ENCODE assay signal across 8 cellular contexts in genomic region chr19:4539697-4540581, GRCh38. TPM values are rescaled to one million over a fixed set of nuclear protein-coding genes. Genes with fewer than 3 reads are reported as not detected.
DNase-seq lines count a peak whose midpoint lies in the region; ATAC-seq and TF ChIP-seq lines count a peak whose summit lies in the region.

A gene with protein sequence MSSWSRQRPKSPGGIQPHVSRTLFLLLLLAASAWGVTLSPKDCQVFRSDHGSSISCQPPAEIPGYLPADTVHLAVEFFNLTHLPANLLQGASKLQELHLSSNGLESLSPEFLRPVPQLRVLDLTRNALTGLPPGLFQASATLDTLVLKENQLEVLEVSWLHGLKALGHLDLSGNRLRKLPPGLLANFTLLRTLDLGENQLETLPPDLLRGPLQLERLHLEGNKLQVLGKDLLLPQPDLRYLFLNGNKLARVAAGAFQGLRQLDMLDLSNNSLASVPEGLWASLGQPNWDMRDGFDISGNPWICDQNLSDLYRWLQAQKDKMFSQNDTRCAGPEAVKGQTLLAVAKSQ (minus strand): TSS chr19:4540036. CDS start chr19:4540013, 23 bp downstream.

- intact Hi-C loops in body of pancreas (cut with DNase I): no loop called here

- H3K4me1 ChIP-seq in ES-I3 (ENCODE audit: insufficient read depth, low read length) (peaks cover 8% of the 10 kb centered on the region; the same call in 1 of the 2 replicates), body of pancreas (peaks cover 67% of the 10 kb centered on the region), muscle layer of duodenum (ENCODE audit: control insufficient read depth in 1 of 2, insufficient read depth in 2 of 2, low read length in 2 of 2) (peaks cover 0 to 7% of the 10 kb centered on the region in 2 donors)

- TF ChIP-seq CTCF in body of pancreas (IDR thresholded peaks at IDR 0.05): no peak

- DNase-seq in body of pancreas: peak; percentile 91 to 96 (median 92)
- no peak for DNase-seq in activated CD8-positive, alpha-beta memory T cell treated with anti-CD3 and anti-CD28 coated beads for 24 hours
- DNase-seq in SW480 (ENCODE audit: low spot score): no peak
- no peak for DNase-seq in epidermal melanocyte (ENCODE audit: insufficient read length, low spot score)

- H3K27ac ChIP-seq in body of pancreas: peak within 1 kb of the TSS; percentile 73 to 90 (median 85)
- peak within 1 kb of the TSS; percentile 61 for H3K27ac ChIP-seq in muscle layer of duodenum (ENCODE audit: low read length)

- 18 to 22% methylated on average over 12 to 14 of the region's 14 CpGs for WGBS in body of pancreas, 2 donors

- no peaks in the 10 kb centered on the region for H3K36me3 Mint-ChIP-seq in IgD-negative memory B cell

- peaks cover 15% of the 10 kb centered on the region for H3K27me3 Mint-ChIP-seq in IgD-negative memory B cell

- H3K27ac Mint-ChIP-seq in IgD-negative memory B cell: peak within 1 kb of the TSS in 1 of 3 donors; percentile 13

- peaks cover 6 to 13% (median 11%) of the 10 kb centered on the region in 3 donors for H3K4me1 Mint-ChIP-seq in IgD-negative memory B cell

- H3K27me3 ChIP-seq in body of pancreas (no peaks in the 10 kb centered on the region), muscle layer of duodenum (ENCODE audit: low read depth, low read length) (no peaks in the 10 kb centered on the region)

- ATAC-seq in body of pancreas (peak; percentile 85), HG03442 (IDR thresholded peaks at IDR 0.05; ENCODE audit: unreplicated experiment) (no peak)

- H3K9me3 Mint-ChIP-seq in IgD-negative memory B cell: peaks cover 0 to 2% (median 0%) of the 10 kb centered on the region in 3 donors

- no peaks in the 10 kb centered on the region for H3K9me3 ChIP-seq in ES-I3 (ENCODE audit: control insufficient read depth, insufficient read depth, low read length)
- H3K9me3 ChIP-seq in body of pancreas: no peaks in the 10 kb centered on the region
- no peaks in the 10 kb centered on the region for H3K9me3 ChIP-seq in muscle layer of duodenum (ENCODE audit: control insufficient read depth in 1 of 2, low read length in 2 of 2)

- peak within 1 kb of the TSS in 3 of 4 donors; percentile 60 to 89 (median 69) for H3K4me3 Mint-ChIP-seq in IgD-negative memory B cell

- TF ChIP-seq POLR2A in body of pancreas (IDR thresholded peaks at IDR 0.05): peak; percentile 91 to 99 (median 99)

- no peaks in the 10 kb centered on the region for H3K36me3 ChIP-seq in ES-I3 (ENCODE audit: insufficient read depth, low read length)
- H3K36me3 ChIP-seq in body of pancreas (replicated peaks in 1 of 2; ENCODE audit: insufficient read depth in 1 of 2, low read depth in 2 of 2): no peaks in the 10 kb centered on the region
- H3K36me3 ChIP-seq in muscle layer of duodenum (ENCODE audit: control insufficient read depth in 1 of 2, insufficient read depth in 2 of 2, low read length in 2 of 2): no peaks in the 10 kb centered on the region

- peak within 1 kb of the TSS; percentile 3; the same call in 1 of the 2 replicates for H3K9ac ChIP-seq in ES-I3 (ENCODE audit: low read depth, low read length)

- H3K4me3 ChIP-seq in body of pancreas: no peak within 1 kb of the TSS
- peak within 1 kb of the TSS; percentile 17 to 40 for H3K4me3 ChIP-seq in muscle layer of duodenum (ENCODE audit: low read depth in 1 of 2, low read length in 2 of 2)

RNA-seq across cellular contexts. Expression of the gene that starts here (rescaled TPM):
- 0.81 TPM for polyA plus RNA-seq in IgD-negative memory B cell
- total RNA-seq in body of pancreas: 10 to 100 TPM in 1 of 2 donors, 1 to 10 TPM in 1; 8.8 to 21.1 TPM

Comparison
In these comparisons a context has a peak if more than half of its experiments do, and no peak if none do; other contexts are left out.
1. DNase-seq: peak in body of pancreas (4 of 4); none in activated CD8-positive, alpha-beta memory T cell treated with anti-CD3 and anti-CD28 coated beads for 24 hours (single experiment), SW480 (single experiment) and epidermal melanocyte (single experiment).
2. H3K4me3 ChIP-seq: peak in muscle layer of duodenum (2 of 2); none in body of pancreas (0 of 2).